ENCODE assay signal across 13 cellular contexts in genomic region chr1:37764888-37765441, GRCh38. TPM values are rescaled to one million over a fixed set of nuclear protein-coding genes. Genes with fewer than 3 reads are reported as not detected.
A peak's percentile ranks its signal among the peaks of the same experiment; 100 is the strongest.
DNase-seq lines count a peak whose midpoint lies in the region.
"Had no signal": no experiment of that assay in that cellular context is flagged by ENCODE, and none has a peak within 500 bp of the region (broad histone marks: within the 10 kb centered on the region; RNA-seq: fewer than 3 reads in every experiment).

EPHA10 (minus strand) TSS chr1:37765120; CDS start chr1:37765066, 54 bp downstream.

- no peaks in the 10 kb centered on the region for H3K36me3 ChIP-seq in effector memory CD4-positive, alpha-beta T cell (ENCODE audit: control insufficient read depth, insufficient read depth, low read length)
- H3K36me3 ChIP-seq: right atrium auricular region, suprapubic skin had no signal

- no peaks in the 10 kb centered on the region for H3K9me3 ChIP-seq in effector memory CD4-positive, alpha-beta T cell (ENCODE audit: control insufficient read depth, low read length)
- H3K9me3 ChIP-seq: right atrium auricular region, suprapubic skin had no signal

- H3K27me3 ChIP-seq in effector memory CD4-positive, alpha-beta T cell (replicated peaks; ENCODE audit: control insufficient read depth, insufficient read depth, low read length, poor library complexity, severe bottlenecking): peaks cover 31% of the 10 kb centered on the region

- no peak within 1 kb of the TSS for H3K4me3 ChIP-seq in effector memory CD4-positive, alpha-beta T cell (ENCODE audit: insufficient read depth, low read depth, low read length, poor library complexity, severe bottlenecking)
- H3K4me3 ChIP-seq: right atrium auricular region, suprapubic skin had no signal

- no peak within 1 kb of the TSS for H3K27ac ChIP-seq in effector memory CD4-positive, alpha-beta T cell (ENCODE audit: insufficient read depth, low read length, poor library complexity, severe bottlenecking)
- H3K27ac ChIP-seq: 22Rv1, right atrium auricular region, suprapubic skin had no signal

- DNase-seq in SHP77 (lab: John Stamatoyannopoulos, UW) (peak; percentile 14 to 18), SHP77 treated with DMSO at 0.1 percent for 48 hours (lab: John Stamatoyannopoulos, UW) (no peak), NCI-H446 (lab: John Stamatoyannopoulos, UW) (peak; percentile 85 to 92), cerebellum (ENCODE audit: low spot score) (peak; percentile 49), posterior cingulate gyrus (peak; percentile 39 to 97 (median 86)), SIG-M5 treated with dmso at 0.1 percent for 504 hours (lab: John Stamatoyannopoulos, UW; ENCODE audit: unreplicated experiment) (no peak)
- DNase-seq in effector memory CD4-positive, alpha-beta T cell: no peak
- no peak for DNase-seq in stimulated activated naive CD4-positive, alpha-beta T cell treated with Interleukin-2 at 50 U/mL for 16 hours (lab: John Stamatoyannopoulos, UW)
- DNase-seq: SIG-M5 had no signal

- intact Hi-C loops in posterior cingulate gyrus (cut with DNase I): no loop called here

- H3K4me1 ChIP-seq in effector memory CD4-positive, alpha-beta T cell (ENCODE audit: control insufficient read depth, insufficient read depth, low read length, poor library complexity, severe bottlenecking): peaks cover 11% of the 10 kb centered on the region

RNA-seq across cellular contexts. Expression of gene EPHA10, which starts in this region (rescaled TPM):
- total RNA-seq in cerebellum: 8.8 TPM
- total RNA-seq: fibroblast of villous mesenchyme had no signal

Comparison
In these comparisons a context has a peak if more than half of its experiments do, and no peak if none do; other contexts are left out.
1. DNase-seq: peak in SHP77 (2 of 2), NCI-H446 (2 of 2), cerebellum (single experiment) and posterior cingulate gyrus (10 of 10); none in SHP77 treated with DMSO at 0.1 percent for 48 hours (single experiment), effector memory CD4-positive, alpha-beta T cell (0 of 3), SIG-M5 treated with dmso at 0.1 percent for 504 hours (single experiment) and stimulated activated naive CD4-positive, alpha-beta T cell treated with Interleukin-2 at 50 U/mL for 16 hours (single experiment).